In the genomic region with DNA sequence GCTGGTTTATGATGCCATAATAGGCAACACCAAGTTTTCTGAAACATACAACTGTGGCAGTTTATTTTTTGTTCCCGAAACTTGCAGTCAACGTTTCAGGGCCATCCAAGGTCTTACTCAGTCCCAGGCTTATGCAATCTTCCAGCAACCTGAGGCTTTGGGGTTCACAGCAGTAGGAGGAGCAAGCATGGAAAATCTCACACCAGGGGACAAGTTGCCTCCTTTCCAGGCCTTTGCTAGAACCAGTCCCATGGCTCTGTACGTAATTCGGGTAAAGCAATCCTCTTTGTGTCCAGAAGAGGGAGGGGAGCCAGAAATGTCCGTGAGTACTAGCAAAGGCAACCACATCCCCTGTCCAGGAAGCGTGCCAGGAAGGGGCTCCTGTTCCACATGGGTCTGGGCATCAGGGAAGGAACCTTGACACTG, we compare ENCODE assay signal across 11 cellular contexts. TPM values are rescaled to one million over a fixed set of nuclear protein-coding genes. Genes with fewer than 3 reads are reported as not detected.
DNase-seq lines count a peak whose midpoint lies in the region; ATAC-seq and TF ChIP-seq lines count a peak whose summit lies in the region.
"Had no signal": no experiment of that assay in that cellular context is flagged by ENCODE, and none has a peak within 500 bp of the region (broad histone marks: within the 10 kb centered on the region; RNA-seq: fewer than 3 reads in every experiment).

No MANE protein-coding gene starts in this region.

- intact Hi-C loops in A673 (cut with micrococcal nuclease; ENCODE audit: unreplicated experiment): no loop called here
- intact Hi-C loops in CD4-positive, alpha-beta T cell (cut with DNase I, micrococcal nuclease): no loop called here

- peaks cover 49% of the 10 kb centered on the region for H3K4me1 Mint-ChIP-seq in GM23338
- no peaks in the 10 kb centered on the region for H3K4me1 Mint-ChIP-seq in CD4-positive, alpha-beta T cell (ENCODE audit: low read depth)

- H3K27ac ChIP-seq in A673 (ENCODE audit: low read depth, low read length, poor library complexity, severe bottlenecking) (no peak overlapping the region), GM23338 (ENCODE audit: low read depth) (no peak overlapping the region)
- no peak overlapping the region for H3K27ac ChIP-seq in CD4-positive, alpha-beta T cell (ENCODE audit: low read depth, low read length)

- TF ChIP-seq CTCF in A673 (conservative IDR thresholded peaks at IDR 0.05; ENCODE audit: low read depth, low read length) (peak; percentile 15; the same call in 1 of the 2 replicates), GM23338 (conservative IDR thresholded peaks at IDR 0.05; ENCODE audit: low read depth in 2 of 2) (peak; percentile 54 to 61)
- TF ChIP-seq CTCF in CD4-positive, alpha-beta T cell (IDR thresholded peaks at IDR 0.05): no peak

- H3F3A ChIP-seq in GM23338 (replicated peaks; ENCODE audit: low read depth): no peaks in the 10 kb centered on the region

- peak overlapping the region; percentile 58; the same call in 1 of the 2 replicates for H3K27ac Mint-ChIP-seq in GM23338
- no peak overlapping the region for H3K27ac Mint-ChIP-seq in CD4-positive, alpha-beta T cell

- no peaks in the 10 kb centered on the region for H3K36me3 ChIP-seq in A673 (ENCODE audit: insufficient read depth, low read length, poor library complexity, severe bottlenecking)
- H3K36me3 ChIP-seq in GM23338 (ENCODE audit: insufficient read depth): no peaks in the 10 kb centered on the region

- peak overlapping the region; percentile 86 for H2AFZ ChIP-seq in GM23338

- H3K9me3 Mint-ChIP-seq in GM23338: no peaks in the 10 kb centered on the region
- H3K9me3 Mint-ChIP-seq in CD4-positive, alpha-beta T cell: no peaks in the 10 kb centered on the region

- H3K27me3 ChIP-seq in A673 (replicated peaks; ENCODE audit: insufficient read depth, low read depth, low read length, poor library complexity) (no peaks in the 10 kb centered on the region), GM23338 (ENCODE audit: insufficient read depth) (no peaks in the 10 kb centered on the region)
- no peaks in the 10 kb centered on the region for H3K27me3 ChIP-seq in CD4-positive, alpha-beta T cell (ENCODE audit: control insufficient read depth, insufficient read depth, low read length)

- peaks cover 2% of the 10 kb centered on the region for H3K27me3 Mint-ChIP-seq in GM23338 (ENCODE audit: insufficient read depth, low read depth, poor library complexity)
- H3K27me3 Mint-ChIP-seq in CD4-positive, alpha-beta T cell: no peaks in the 10 kb centered on the region

- CTCF ChIA-PET in A673 (lab: Charles Lee): interaction anchor here (0.9 kb wide), 1 partner anchor 22 kb away, joined by 3 read pairs; no protein-coding TSS in a partner anchor
- CTCF ChIA-PET in CD4-positive, alpha-beta T cell (lab: Charles Lee): interaction anchor here (1.1 to 1.4 kb wide), 2 partner anchors 118 to 119 kb away, joined by 3 to 5 read pairs; no protein-coding TSS in a partner anchor

- no peak overlapping the region for H3K4me2 ChIP-seq in GM23338

- H3K4me3 ChIP-seq in A673 (ENCODE audit: low read depth, low read length, poor library complexity, severe bottlenecking) (no peak overlapping the region), GM23338 (no peak overlapping the region)

- H3K79me2 ChIP-seq in GM23338 (replicated peaks; ENCODE audit: insufficient read depth): no peaks in the 10 kb centered on the region

- H3K36me3 Mint-ChIP-seq in GM23338 (ENCODE audit: low read depth): no peaks in the 10 kb centered on the region
- no peaks in the 10 kb centered on the region for H3K36me3 Mint-ChIP-seq in CD4-positive, alpha-beta T cell (ENCODE audit: low read depth)

- ATAC-seq in GM23338: peak; percentile 90
- ATAC-seq in GM18519 (IDR thresholded peaks at IDR 0.05; ENCODE audit: low FRiP score, unreplicated experiment): no peak
- no peak for ATAC-seq in HG03139 (IDR thresholded peaks at IDR 0.05; ENCODE audit: unreplicated experiment)
- no peak for ATAC-seq in CD4-positive, alpha-beta T cell (ENCODE audit: poor library complexity)

- H3K4me1 ChIP-seq in A673 (ENCODE audit: insufficient read depth, low read length, poor library complexity, severe bottlenecking) (no peaks in the 10 kb centered on the region), GM23338 (ENCODE audit: insufficient read depth) (peaks cover 37% of the 10 kb centered on the region)

- no peaks in the 10 kb centered on the region for H3K9me3 ChIP-seq in A673 (ENCODE audit: low read depth, low read length, poor library complexity, severe bottlenecking)
- no peaks in the 10 kb centered on the region for H3K9me3 ChIP-seq in CD4-positive, alpha-beta T cell (ENCODE audit: control insufficient read depth, low read length)

- H3K9me2 ChIP-seq in GM23338 (ENCODE audit: insufficient read depth): no peaks in the 10 kb centered on the region

- BruUV-seq in A673 (replicated peaks; lab: Mats Ljungman, UMichigan): no TSS peak

- POLR2A ChIA-PET in A673 (lab: Charles Lee; ENCODE audit: low non-redundant PET): no interaction called here
- POLR2A ChIA-PET in CD4-positive, alpha-beta T cell (lab: Charles Lee): no interaction called here

- DNase-seq in A673 (ENCODE audit: low spot score): peak; percentile 25
- peak; percentile 85 for DNase-seq in GM23338 (ENCODE audit: low spot score)
- peak; percentile 12 for DNase-seq in SW480 (ENCODE audit: low spot score)
- peak; percentile 51 for DNase-seq in fibroblast of the conjunctiva (ENCODE audit: low read depth)
- DNase-seq in activated CD4-positive, alpha-beta T cell treated with anti-CD3 and anti-CD28 coated beads, Interleukin-2, amount 50 U/mL, for 4 hours: no peak
- no peak for DNase-seq in CD4-positive, alpha-beta T cell
- DNase-seq: activated CD4-positive, alpha-beta T cell treated with anti-CD3 and anti-CD28 coated beads for 1 hour; activated naive CD4-positive, alpha-beta T cell treated with anti-CD3 and anti-CD28 coated beads, Interleukin-2, amount 50 U/mL, for 16 hours; C1 segment of cervical spinal cord had no signal

- no peaks in the 10 kb centered on the region for H4K20me1 ChIP-seq in GM23338 (replicated peaks; ENCODE audit: insufficient read depth)

- no peak overlapping the region for H3K4me3 Mint-ChIP-seq in GM23338
- no peak overlapping the region for H3K4me3 Mint-ChIP-seq in CD4-positive, alpha-beta T cell

TF ChIP-seq in GM23338, 12 proteins besides CTCF, POLR2A, EP300 and RAD21 (continues in another document):
- TF ChIP-seq, protein P1, sequence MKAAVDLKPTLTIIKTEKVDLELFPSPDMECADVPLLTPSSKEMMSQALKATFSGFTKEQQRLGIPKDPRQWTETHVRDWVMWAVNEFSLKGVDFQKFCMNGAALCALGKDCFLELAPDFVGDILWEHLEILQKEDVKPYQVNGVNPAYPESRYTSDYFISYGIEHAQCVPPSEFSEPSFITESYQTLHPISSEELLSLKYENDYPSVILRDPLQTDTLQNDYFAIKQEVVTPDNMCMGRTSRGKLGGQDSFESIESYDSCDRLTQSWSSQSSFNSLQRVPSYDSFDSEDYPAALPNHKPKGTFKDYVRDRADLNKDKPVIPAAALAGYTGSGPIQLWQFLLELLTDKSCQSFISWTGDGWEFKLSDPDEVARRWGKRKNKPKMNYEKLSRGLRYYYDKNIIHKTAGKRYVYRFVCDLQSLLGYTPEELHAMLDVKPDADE (IDR thresholded peaks at IDR 0.05): no peak

RNA-seq across cellular contexts. Expression of gene FAM240A, which starts 4.7 kb away (rescaled TPM):
- not detected in 2 replicates for total RNA-seq in A673 (2021)
- total RNA-seq in GM23338 (2014; rRNA removed; shearing (Covaris generic)): not detected in 2 replicates
- polyA plus RNA-seq in GM23338 (2016; fragmentation: Nextera tagmentation; extraction: Ambion mirVana): 0.18 TPM in 1 of 2 replicates, not detected in the other
- total RNA-seq in CD4-positive, alpha-beta T cell: not detected

RNA-seq across cellular contexts. Expression of gene LRRC2, which starts 41.5 kb away (rescaled TPM):
- total RNA-seq in A673 (2021): 0.24 and 0.28 TPM in 2 replicates
- 5.5 and 7.1 TPM in 2 replicates for total RNA-seq in GM23338 (2014; rRNA removed; shearing (Covaris generic))
- 4.0 and 6.5 TPM in 2 replicates for polyA plus RNA-seq in GM23338 (2016; fragmentation: Nextera tagmentation; extraction: Ambion mirVana)
- under 1 TPM; 0.59 to 0.91 TPM for total RNA-seq in CD4-positive, alpha-beta T cell

Comparison
In these comparisons a context has a peak if more than half of its experiments do, and no peak if none do; other contexts are left out.
1. DNase-seq: peak in A673 (single experiment), GM23338 (single experiment), SW480 (single experiment) and fibroblast of the conjunctiva (single experiment); none in activated CD4-positive, alpha-beta T cell treated with anti-CD3 and anti-CD28 coated beads, Interleukin-2, amount 50 U/mL, for 4 hours (0 of 2) and CD4-positive, alpha-beta T cell (0 of 10).